29 cellular contexts compared by ENCODE assay signal in the genomic region with DNA sequence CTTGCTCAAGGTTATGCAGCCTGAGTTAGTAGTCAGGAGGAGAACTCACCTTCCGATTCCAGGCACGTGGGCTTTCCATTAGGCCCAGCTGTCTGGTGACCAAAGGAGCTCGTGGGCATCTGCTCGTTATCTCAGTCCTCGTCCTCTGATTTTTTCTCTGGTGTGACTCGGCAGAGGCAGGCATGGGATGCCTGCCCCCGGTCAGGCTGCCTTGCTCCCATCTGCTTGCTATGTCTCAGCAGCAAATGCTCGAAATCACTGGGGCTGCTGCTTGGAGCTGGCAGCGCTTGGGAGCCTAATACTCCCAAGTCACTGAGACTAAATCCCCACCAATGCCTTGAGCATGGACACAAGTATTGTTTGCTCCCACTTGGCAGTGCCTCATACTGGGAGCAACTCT.
"Had no signal": no experiment of that assay in that cellular context is flagged by ENCODE, and none has a peak within 500 bp of the region (broad histone marks: within the 10 kb centered on the region; RNA-seq: fewer than 3 reads in every experiment).

No MANE protein-coding gene starts in this region.

- H3K9me3 ChIP-seq: adrenal gland, ascending aorta, heart left ventricle, left lung, lower lobe of right lung, ovary, right lobe of liver, stomach, thyroid gland, upper lobe of right lung had no signal

- H3K27ac ChIP-seq: adrenal gland, ascending aorta, heart left ventricle, left lung, lower lobe of right lung, ovary, right lobe of liver, stomach, thyroid gland, upper lobe of right lung had no signal

- H3K36me3 ChIP-seq: adrenal gland, ascending aorta, heart left ventricle, left lung, lower lobe of right lung, ovary, right lobe of liver, stomach, thyroid gland, upper lobe of right lung had no signal

- ATAC-seq: left lung; lower lobe of right lung; right lobe of liver; stimulated activated memory B cell treated with anti-CD40 and anti-IgM and Interleukin-4, amounts not matched to agents 10 μg/mL and 1 μg/mL and 100 μg/mL, for 72 hours; upper lobe of right lung had no signal

- H3K4me3 ChIP-seq: adrenal gland, ascending aorta, heart left ventricle, left lung, lower lobe of right lung, ovary, right lobe of liver, stomach, thyroid gland, upper lobe of right lung had no signal

- H3K27me3 ChIP-seq: adrenal gland, ascending aorta, heart left ventricle, left lung, ovary, right lobe of liver, stomach, thyroid gland, upper lobe of right lung had no signal

- DNase-seq: activated CD4-positive, alpha-beta memory T cell treated with anti-CD3 and anti-CD28 coated beads for 36 hours; activated CD4-positive, alpha-beta T cell treated with anti-CD3 and anti-CD28 coated beads, Interleukin-2, amount 10 ng/mL, durations not matched to agents 24 days and 14 days; activated CD4-positive, CD25-positive, alpha-beta regulatory T cell treated with anti-CD3 and anti-CD28 coated beads, Interleukin-2, amount 50 U/mL, for 72 hours; activated CD8-positive, alpha-beta memory T cell treated with anti-CD3 and anti-CD28 coated beads, Interleukin-2, amount 50 U/mL, for 4 hours; activated effector memory CD4-positive, alpha-beta T cell treated with anti-CD3 and anti-CD28 coated beads, Interleukin-2, amount 50 U/mL, for 16 hours; activated naive CD4-positive, alpha-beta T cell treated with anti-CD3 and anti-CD28 coated beads for 36 hours; activated naive CD8-positive, alpha-beta T cell treated with anti-CD3 and anti-CD28 coated beads for 36 hours; activated T-cell treated with anti-CD3 and anti-CD28 coated beads, Interleukin-2, amount 50 U/mL, for 1 hour; adrenal gland; cortex of kidney; foreskin fibroblast; heart left ventricle; hypothalamus; immature natural killer cell; left lung; lower lobe of right lung; mesendoderm; ovary; right lobe of liver; small intestine; stimulated activated CD4-positive, alpha-beta T cell treated with anti-CD3 and anti-CD28 coated beads, Interleukin-4, amount 100 ng/mL, for 4 hours; stimulated activated CD8-positive, alpha-beta memory T cell treated with anti-CD3 and anti-CD28 coated beads, Interleukin-4, amount 100 ng/mL, for 48 hours; stomach; T-helper 2 cell; thyroid gland; upper lobe of right lung had no signal

- FAIRE-seq: endothelial cell of umbilical vein, small intestine had no signal

- H3K4me1 ChIP-seq: adrenal gland, ascending aorta, left lung, lower lobe of right lung, stomach, thyroid gland, upper lobe of right lung had no signal
